Comparison of ENCODE assay signal across 11 cellular contexts in the genomic region with DNA sequence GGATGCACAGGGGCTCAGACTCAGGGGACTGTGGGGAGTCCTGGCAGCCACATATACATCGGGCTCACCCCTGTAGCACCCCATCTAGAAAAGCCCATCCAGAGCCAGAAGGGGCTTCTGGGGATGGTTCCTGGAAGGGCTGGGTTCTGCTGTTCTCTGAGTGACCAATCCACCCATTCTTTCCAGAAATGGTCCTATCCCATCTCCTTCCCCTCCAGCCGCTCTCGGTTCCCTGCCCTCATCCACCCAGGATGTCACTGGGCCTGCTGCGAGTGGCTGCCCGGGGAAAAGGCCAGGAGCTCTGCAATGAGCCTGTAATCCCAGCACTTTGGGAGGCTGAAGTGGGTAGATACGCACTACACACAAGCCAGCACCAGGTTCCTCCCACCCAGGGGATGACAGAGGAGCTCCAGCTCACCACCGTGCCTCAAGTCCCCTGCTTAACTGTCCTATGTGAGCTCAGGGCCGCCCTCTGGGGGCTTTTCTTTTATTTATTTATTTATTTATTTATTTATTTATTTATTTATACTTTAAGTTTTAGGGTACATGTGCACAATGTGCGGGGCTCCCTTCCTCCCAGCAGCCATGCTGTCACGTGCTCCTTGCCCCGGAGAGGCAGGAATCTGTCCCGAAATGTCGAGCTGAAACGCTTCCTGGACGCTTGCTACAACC. TPM values are rescaled to one million over a fixed set of nuclear protein-coding genes. Genes with fewer than 3 reads are reported as not detected.
DNase-seq lines count a peak whose midpoint lies in the region; ATAC-seq and TF ChIP-seq lines count a peak whose summit lies in the region.
"Had no signal": no experiment of that assay in that cellular context is flagged by ENCODE, and none has a peak within 500 bp of the region (broad histone marks: within the 10 kb centered on the region; RNA-seq: fewer than 3 reads in every experiment).

No MANE protein-coding gene starts in this region.

- H3K27ac ChIP-seq in OCI-LY3 (ENCODE audit: low read length), result no peak overlapping the region

- peak overlapping the region; percentile 66 for H3K27ac Mint-ChIP-seq in activated T-cell treated with anti-CD3 and anti-CD28 coated beads, Interleukin-2, amount 50 U/mL, for 24 hours
- H3K27ac Mint-ChIP-seq in natural killer cell, result peak overlapping the region in 1 of 2 donors; percentile 35

- no peaks in the 10 kb centered on the region for H3K36me3 Mint-ChIP-seq in activated T-cell treated with anti-CD3 and anti-CD28 coated beads, Interleukin-2, amount 50 U/mL, for 24 hours (ENCODE audit: low read depth)
- no peaks in the 10 kb centered on the region for H3K36me3 Mint-ChIP-seq in natural killer cell

- no peaks in the 10 kb centered on the region for H4K20me1 ChIP-seq in OCI-LY3 (ENCODE audit: insufficient read depth, low read length)

- ATAC-seq in natural killer cell, result no peak
- ATAC-seq in GM19455 (IDR thresholded peaks at IDR 0.05; ENCODE audit: unreplicated experiment), result no peak

- H3K9me3 ChIP-seq in OCI-LY3 (ENCODE audit: insufficient read depth, low read length), result no peaks in the 10 kb centered on the region

- no peak overlapping the region for H3K9ac ChIP-seq in OCI-LY3 (ENCODE audit: low read length)

- peaks cover 6% of the 10 kb centered on the region; the same call in 1 of the 2 replicates for H3K27me3 ChIP-seq in OCI-LY3 (ENCODE audit: low read depth, low read length)

- H3K4me1 Mint-ChIP-seq in activated T-cell treated with anti-CD3 and anti-CD28 coated beads, Interleukin-2, amount 50 U/mL, for 24 hours (ENCODE audit: low read depth), result peaks cover 19% of the 10 kb centered on the region
- peaks cover 6 to 11% of the 10 kb centered on the region in 2 donors for H3K4me1 Mint-ChIP-seq in natural killer cell

- no peak for DNase-seq in activated T-cell treated with anti-CD3 and anti-CD28 coated beads, Interleukin-2, amount 50 U/mL, for 24 hours
- DNase-seq in activated T-cell treated with anti-CD3 and anti-CD28 coated beads for 4 hours, result no peak
- no peak for DNase-seq in fibroblast of the aortic adventitia (ENCODE audit: low read depth)
- no peak for DNase-seq in amniotic stem cell (lab: John Stamatoyannopoulos, UW)
- no peak for DNase-seq in putamen (ENCODE audit: low spot score)
- DNase-seq in natural killer cell, result no peak

- no peaks in the 10 kb centered on the region for H3K9me3 Mint-ChIP-seq in activated T-cell treated with anti-CD3 and anti-CD28 coated beads, Interleukin-2, amount 50 U/mL, for 24 hours
- H3K9me3 Mint-ChIP-seq in natural killer cell, result no peaks in the 10 kb centered on the region

- peaks cover 4% of the 10 kb centered on the region for H3K27me3 Mint-ChIP-seq in activated T-cell treated with anti-CD3 and anti-CD28 coated beads, Interleukin-2, amount 50 U/mL, for 24 hours
- H3K27me3 Mint-ChIP-seq in natural killer cell (ENCODE audit: low read depth in 2 of 2), result peaks cover 7 to 11% of the 10 kb centered on the region in 2 donors

- H3K4me2 ChIP-seq in OCI-LY3 (ENCODE audit: low read length), result peak overlapping the region; percentile 69

- intact Hi-C loops in natural killer cell (cut with micrococcal nuclease), result loop anchor here (2.0 kb wide), 1 partner anchor 393 kb away; no protein-coding TSS in a partner anchor

- H2AFZ ChIP-seq in OCI-LY3 (ENCODE audit: low read depth, low read length), result no peak overlapping the region

- no peaks in the 10 kb centered on the region for H3K36me3 ChIP-seq in OCI-LY3 (replicated peaks; ENCODE audit: low read depth, low read length)

- peaks cover 10% of the 10 kb centered on the region for H3K79me2 ChIP-seq in OCI-LY3 (ENCODE audit: low read length)

- peaks cover 31% of the 10 kb centered on the region for H3K4me1 ChIP-seq in OCI-LY3 (ENCODE audit: low read length)

- TF ChIP-seq CTCF in OCI-LY3 (IDR thresholded peaks at IDR 0.05; ENCODE audit: low read depth, low read length), result no peak
- TF ChIP-seq CTCF in fibroblast of the aortic adventitia (IDR thresholded peaks at IDR 0.05; ENCODE audit: insufficient read depth, low read length), result no peak
- no peak for TF ChIP-seq CTCF in natural killer cell (IDR thresholded peaks at IDR 0.05)

- H3K4me3 Mint-ChIP-seq in activated T-cell treated with anti-CD3 and anti-CD28 coated beads, Interleukin-2, amount 50 U/mL, for 24 hours, result peak overlapping the region; percentile 24
- no peak overlapping the region for H3K4me3 Mint-ChIP-seq in natural killer cell

- H3K4me3 ChIP-seq in OCI-LY3 (ENCODE audit: low read length), result peak overlapping the region; percentile 33
- peak overlapping the region; percentile 40 for H3K4me3 ChIP-seq in fibroblast of the aortic adventitia (ENCODE audit: low read depth, low read length)

RNA-seq across cellular contexts. Expression of gene CSK, which starts 13.6 kb away (rescaled TPM):
- total RNA-seq in fibroblast of the aortic adventitia (ENCODE audit: low replicate concordance), result 8.0 and 28.1 TPM in 2 replicates
- 100 to 1,000 TPM; 282 to 334 (median 287) TPM for total RNA-seq in natural killer cell

RNA-seq across cellular contexts. Expression of gene CYP1A2, which starts 19.6 kb away (rescaled TPM):
- total RNA-seq in fibroblast of the aortic adventitia (ENCODE audit: low replicate concordance) (not detected in 2 replicates), natural killer cell (not detected)
- total RNA-seq: LHCN-M2, pulmonary artery endothelial cell, temporal lobe had no signal

RNA-seq across cellular contexts. Expression of gene CYP1A1, which starts 42.9 kb away (rescaled TPM):
- total RNA-seq in fibroblast of the aortic adventitia (ENCODE audit: low replicate concordance), result 0.63 TPM in 1 of 2 replicates, not detected in the other
- under 1 TPM in 1 of 3 donors, not detected in 2; 0.33 TPM for total RNA-seq in natural killer cell
- total RNA-seq: LHCN-M2 had no signal

RNA-seq across cellular contexts. Expression of gene LMAN1L, which starts 44.4 kb away (rescaled TPM):
- not detected in 2 replicates for total RNA-seq in fibroblast of the aortic adventitia (ENCODE audit: low replicate concordance)
- 1 to 10 TPM in 1 of 3 donors, under 1 TPM in 2; 0.72 to 1.1 (median 0.94) TPM for total RNA-seq in natural killer cell
- total RNA-seq: pulmonary artery endothelial cell, temporal lobe had no signal

RNA-seq across cellular contexts. Expression of gene CPLX3, which starts 58.2 kb away (rescaled TPM):
- not detected in 2 replicates for total RNA-seq in fibroblast of the aortic adventitia (ENCODE audit: low replicate concordance)
- total RNA-seq in natural killer cell, result under 1 TPM in 2 of 3 donors, not detected in 1; 0.16 to 0.93 TPM
- total RNA-seq: LHCN-M2, pulmonary artery endothelial cell had no signal
